Comparison of ENCODE assay signal across 1 cellular context in the genomic region with DNA sequence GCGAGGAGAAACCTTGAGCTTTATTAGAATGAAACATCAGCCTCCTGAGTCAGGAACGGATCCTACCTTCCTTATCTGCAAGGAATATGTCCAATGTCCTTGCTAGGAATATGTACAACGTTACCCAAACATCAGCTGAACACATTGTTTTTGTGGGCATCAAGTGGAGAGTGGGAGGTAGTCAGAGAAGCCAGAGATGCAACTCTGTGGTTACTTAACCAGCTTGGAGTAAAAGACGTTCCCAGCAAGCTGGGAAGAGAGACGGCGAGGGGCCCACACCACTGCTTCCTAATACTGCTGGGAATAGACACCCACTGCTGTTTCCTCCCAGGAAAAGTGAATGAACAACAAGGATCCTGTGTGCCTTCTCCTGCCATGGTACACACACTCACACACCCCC.
TF ChIP-seq lines count a peak whose summit lies in the region.

No MANE protein-coding gene starts in this region.

TF ChIP-seq in IMR-90, 13 proteins besides CTCF, POLR2A, EP300 and RAD21 (continued from another document):
- TF ChIP-seq, protein P1, sequence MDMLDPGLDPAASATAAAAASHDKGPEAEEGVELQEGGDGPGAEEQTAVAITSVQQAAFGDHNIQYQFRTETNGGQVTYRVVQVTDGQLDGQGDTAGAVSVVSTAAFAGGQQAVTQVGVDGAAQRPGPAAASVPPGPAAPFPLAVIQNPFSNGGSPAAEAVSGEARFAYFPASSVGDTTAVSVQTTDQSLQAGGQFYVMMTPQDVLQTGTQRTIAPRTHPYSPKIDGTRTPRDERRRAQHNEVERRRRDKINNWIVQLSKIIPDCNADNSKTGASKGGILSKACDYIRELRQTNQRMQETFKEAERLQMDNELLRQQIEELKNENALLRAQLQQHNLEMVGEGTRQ (IDR thresholded peaks at IDR 0.05; ENCODE audit: low read depth, low read length), result no peak
- TF ChIP-seq SMC3 (IDR thresholded peaks at IDR 0.05; ENCODE audit: low read depth, low read length), result no peak
